8 cellular contexts compared by ENCODE assay signal in the genomic region with DNA sequence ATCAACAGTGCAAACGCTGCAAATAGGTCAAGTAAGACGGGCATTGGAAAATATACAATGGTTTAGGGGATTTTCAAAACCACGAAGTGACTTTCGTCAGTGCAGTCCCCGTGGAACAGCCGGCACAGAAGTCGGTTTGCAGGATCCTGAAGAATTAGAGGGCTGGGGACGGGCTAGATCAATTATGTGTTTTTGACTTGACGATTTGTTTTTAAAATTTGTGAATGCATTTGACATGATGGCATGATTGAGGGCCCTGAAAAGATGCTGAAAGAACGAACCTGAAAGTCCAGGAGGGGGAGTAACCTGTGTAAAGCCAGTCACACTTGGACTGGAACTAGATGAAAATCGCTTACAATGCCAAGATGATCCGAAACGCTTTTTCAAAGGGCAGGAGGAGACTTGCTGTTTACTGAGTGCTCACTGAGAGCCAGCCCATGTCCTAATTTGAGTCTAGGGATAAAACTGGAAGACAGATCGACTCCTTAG. TPM values are rescaled to one million over a fixed set of nuclear protein-coding genes. Genes with fewer than 3 reads are reported as not detected.
DNase-seq lines count a peak whose midpoint lies in the region; ATAC-seq and TF ChIP-seq lines count a peak whose summit lies in the region.

No MANE protein-coding gene starts in this region.

- H3K27ac Mint-ChIP-seq in HFFc6 = peak overlapping the region; percentile 89
- H3K27ac Mint-ChIP-seq in T-cell = peak overlapping the region; percentile 91 to 93

- no peak for TF ChIP-seq EP300 in ovary (IDR thresholded peaks at IDR 0.05)

- no peaks in the 10 kb centered on the region; the same call in 1 of the 2 replicates for H3K9me3 ChIP-seq in ES-I3 (ENCODE audit: control insufficient read depth, insufficient read depth, low read length)
- H3K9me3 ChIP-seq in ovary = no peaks in the 10 kb centered on the region

- H3K4me3 Mint-ChIP-seq in HFFc6 (peak overlapping the region; percentile 94), T-cell (peak overlapping the region; percentile 88 to 95 (median 88))

- H3K9me3 Mint-ChIP-seq in HFFc6 = peaks cover 21% of the 10 kb centered on the region
- H3K9me3 Mint-ChIP-seq in T-cell = peaks cover 0 to 7% (median 6%) of the 10 kb centered on the region in 3 donors

- no peaks in the 10 kb centered on the region for H3K27me3 ChIP-seq in ovary

- DNase-seq in HFFc6 (no peak), T-cell (no peak), fibroblast of villous mesenchyme (ENCODE audit: low read depth) (no peak), ovary (peak in 1 of 5 donors; percentile 14), KG1 (lab: John Stamatoyannopoulos, UW) (no peak), mucosa of gallbladder (ENCODE audit: low spot score) (no peak)
- no peak for DNase-seq in central memory CD4-positive, alpha-beta T cell

- POLR2A ChIA-PET in T-cell (lab: Charles Lee) = no interaction called here

- H3K4me1 ChIP-seq in ES-I3 (ENCODE audit: insufficient read depth, low read length) (no peaks in the 10 kb centered on the region), ovary (ENCODE audit: insufficient read depth) (no peaks in the 10 kb centered on the region)

- TF ChIP-seq POLR2A in ovary (IDR thresholded peaks at IDR 0.05) = no peak

- CTCF ChIA-PET in T-cell (lab: Charles Lee) = no interaction called here

- ATAC-seq in T-cell (replicated peaks in 1 of 4) = peak; percentile 2 to 13 (median 4)

- WGBS in ovary, 3 donors = 26 to 36% (median 28%) methylated on average over 14 of the region's 14 CpGs

- TF ChIP-seq CTCF in HFFc6 (IDR thresholded peaks at IDR 0.05) (no peak), fibroblast of villous mesenchyme (IDR thresholded peaks at IDR 0.05; ENCODE audit: insufficient read depth, low read depth, low read length) (no peak), ovary (IDR thresholded peaks at IDR 0.05) (no peak)

- H3K36me3 Mint-ChIP-seq in HFFc6 (ENCODE audit: low read depth) (peaks cover 18% of the 10 kb centered on the region), T-cell (no peaks in the 10 kb centered on the region)

- intact Hi-C loops in ovary (cut with DNase I) = no loop called here

- H3K36me3 ChIP-seq in ES-I3 (ENCODE audit: insufficient read depth, low read length) (no peaks in the 10 kb centered on the region), ovary (no peaks in the 10 kb centered on the region)

- H3K9ac ChIP-seq in ES-I3 (ENCODE audit: low read depth, low read length) = peak overlapping the region; percentile 57; the same call in 1 of the 2 replicates

- H3K4me3 ChIP-seq in fibroblast of villous mesenchyme (ENCODE audit: low read depth, low read length) = peak overlapping the region; percentile 90
- peak overlapping the region; percentile 89 for H3K4me3 ChIP-seq in ovary

- H3K27me3 Mint-ChIP-seq in HFFc6 (ENCODE audit: insufficient read depth) (peaks cover 1% of the 10 kb centered on the region), T-cell (no peaks in the 10 kb centered on the region)

- peaks cover 56% of the 10 kb centered on the region for H3K4me1 Mint-ChIP-seq in HFFc6 (ENCODE audit: low read depth)
- H3K4me1 Mint-ChIP-seq in T-cell = peaks cover 16 to 24% (median 19%) of the 10 kb centered on the region in 3 donors

- H3K27ac ChIP-seq in ovary = peak overlapping the region; percentile 63 to 90

RNA-seq across cellular contexts. Expression of gene DGKH, which starts 8.9 kb away (rescaled TPM):
- total RNA-seq in HFFc6 (2021; fragmentation: NEBNext Ultra II Directional; extraction: Animal tissue kit (Norgen Biotek cat#: 25700)) = 1 to 10 TPM; 6.9 to 8.7 (median 7.8) TPM
- total RNA-seq in T-cell = 10 to 100 TPM in 2 of 5 donors, 1 to 10 TPM in 3; 8.6 to 14.6 (median 8.8) TPM
- total RNA-seq in fibroblast of villous mesenchyme = 16.0 and 16.4 TPM in 2 replicates
- 10 to 100 TPM in 4 of 7 donors, 1 to 10 TPM in 3; 8.6 to 14.1 (median 11.5) TPM for total RNA-seq in ovary
- 1 to 10 TPM; 2.1 to 3.8 TPM for polyA plus RNA-seq in ovary
- total RNA-seq in mucosa of gallbladder = 16.8 TPM
